In the genomic region with DNA sequence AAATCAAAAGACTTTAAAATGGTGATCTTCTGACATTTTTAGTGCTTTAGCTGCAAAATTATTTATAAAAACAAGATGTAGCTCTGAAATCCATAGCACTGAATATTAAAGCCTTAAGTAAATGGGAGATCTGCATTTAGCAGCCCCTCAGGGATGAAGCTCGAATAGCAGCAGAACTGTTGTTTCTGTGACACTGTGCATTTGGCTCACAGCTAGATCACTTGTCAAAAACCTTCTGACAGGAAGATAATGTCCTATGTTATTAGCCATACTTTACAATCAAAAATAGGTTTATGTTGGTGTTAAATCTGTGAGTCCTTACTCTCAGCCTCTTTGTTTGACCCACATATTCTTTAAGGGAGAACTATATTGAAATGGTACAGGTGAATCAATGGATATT, we compare ENCODE assay signal across 20 cellular contexts. TPM values are rescaled to one million over a fixed set of nuclear protein-coding genes. Genes with fewer than 3 reads are reported as not detected.
DNase-seq lines count a peak whose midpoint lies in the region; ATAC-seq and TF ChIP-seq lines count a peak whose summit lies in the region.
"Had no signal": no experiment of that assay in that cellular context is flagged by ENCODE, and none has a peak within 500 bp of the region (broad histone marks: within the 10 kb centered on the region; RNA-seq: fewer than 3 reads in every experiment).

No MANE protein-coding gene starts in this region.

- no peaks in the 10 kb centered on the region for H3K79me1 ChIP-seq in neuronal stem cell (ENCODE audit: low read depth, low read length)

- no peak overlapping the region for H3K4ac ChIP-seq in neuronal stem cell (ENCODE audit: low read length)

- no peak overlapping the region for H3K18ac ChIP-seq in neuronal stem cell (ENCODE audit: low read length)

- ATAC-seq in SK-N-SH treated with all-trans-retinoic acid at 6 μM for 48 hours: no peak

- H3F3A ChIP-seq in SK-N-SH (replicated peaks; ENCODE audit: insufficient read depth) (peaks cover 27% of the 10 kb centered on the region), neural cell (ENCODE audit: insufficient read depth, low read length, poor library complexity, severe bottlenecking) (no peaks in the 10 kb centered on the region)

- H2AFZ ChIP-seq in SK-N-SH (ENCODE audit: low read depth) (0 out of 2 replicates have a peak overlapping the region, but pooled peaks have one; percentile 55), neural cell (ENCODE audit: low read depth, low read length) (no peak overlapping the region), neuronal stem cell (ENCODE audit: low read length) (no peak overlapping the region)

- H3K36me3 ChIP-seq in SK-N-SH (replicated peaks in 1 of 2; ENCODE audit: control insufficient read depth in 1 of 2, insufficient read depth in 2 of 2, low read length in 1 of 2): no peaks in the 10 kb centered on the region
- H3K36me3 ChIP-seq in neural cell (ENCODE audit: insufficient read depth, low read length): no peaks in the 10 kb centered on the region
- no peaks in the 10 kb centered on the region for H3K36me3 ChIP-seq in neuronal stem cell (replicated peaks in 1 of 2; ENCODE audit: control insufficient read depth in 2 of 2, insufficient read depth in 2 of 2, low read length in 2 of 2)
- H3K36me3 ChIP-seq: BE2C, BLaER1 had no signal

- 83% methylated on average over 1 of the region's 1 CpG for WGBS in SK-N-SH (ENCODE audit: low lambda C conversion rate)
- no CpG with 5 or more reads among the region's 1 CpG for WGBS in neuronal stem cell (ENCODE audit: extremely low coverage in 2 of 2, insufficient read length in 2 of 2, insufficient replicate concordance in 1 of 2), 2 donors

- H2BK5ac ChIP-seq in neuronal stem cell (ENCODE audit: low read length): no peak overlapping the region

- TF ChIP-seq RAD21 in SK-N-SH (IDR thresholded peaks at IDR 0.05; ENCODE audit: low read length): no peak
- no peak for TF ChIP-seq RAD21 in neural cell (conservative IDR thresholded peaks at IDR 0.05)

- H2BK12ac ChIP-seq in neuronal stem cell (ENCODE audit: low read length): no peak overlapping the region

- H4K20me1 ChIP-seq in SK-N-SH (ENCODE audit: insufficient read depth) (no peaks in the 10 kb centered on the region), neural cell (ENCODE audit: insufficient read depth) (no peaks in the 10 kb centered on the region)
- H4K20me1 ChIP-seq: BLaER1 had no signal

- H3K9ac ChIP-seq in SK-N-SH (no peak overlapping the region), neural cell (ENCODE audit: low read length) (peak overlapping the region; percentile 66), neuronal stem cell (ENCODE audit: low read depth, low read length, poor library complexity) (no peak overlapping the region)
- H3K9ac ChIP-seq: BLaER1 had no signal

- peaks cover 14% of the 10 kb centered on the region for H3K27me3 Mint-ChIP-seq in brain
- H3K27me3 Mint-ChIP-seq: CD8-positive, alpha-beta memory T cell had no signal

- no peak for DNase-seq in SK-N-SH
- DNase-seq in NCI-H2227 (lab: John Stamatoyannopoulos, UW; ENCODE audit: unreplicated experiment): peak; percentile 5
- no peak for DNase-seq in neuronal stem cell (ENCODE audit: low spot score)
- DNase-seq in DMS 273 treated with DMSO at 0.1 percent for 48 hours (lab: John Stamatoyannopoulos, UW): no peak
- DNase-seq in coronary artery (ENCODE audit: low spot score): no peak
- DNase-seq: 8988T; ACHN; BE2C; C1 segment of cervical spinal cord; CD4-positive, alpha-beta memory T cell; CD4-positive, CD25-positive, alpha-beta regulatory T cell; CD8-positive, alpha-beta memory T cell; COR-L47; DMS79 treated with DMSO at 0.1 percent for 48 hours; GF-D8 had no signal

- no peak overlapping the region for H3K4me3 Mint-ChIP-seq in brain
- H3K4me3 Mint-ChIP-seq: CD14-positive monocyte; CD4-positive, alpha-beta memory T cell; CD4-positive, CD25-positive, alpha-beta regulatory T cell; CD8-positive, alpha-beta memory T cell had no signal

- no peak overlapping the region for H2AK5ac ChIP-seq in neuronal stem cell (ENCODE audit: low read depth, low read length)

- H3K9me2 ChIP-seq in SK-N-SH: no peaks in the 10 kb centered on the region
- no peaks in the 10 kb centered on the region for H3K9me2 ChIP-seq in neural cell (ENCODE audit: insufficient read depth, low read length)

- no peak overlapping the region for H3K27ac ChIP-seq in SK-N-SH (ENCODE audit: low read depth in 2 of 2, low read length in 1 of 2)
- peak overlapping the region; percentile 94 for H3K27ac ChIP-seq in neural cell (ENCODE audit: low read length)
- H3K27ac ChIP-seq in neuronal stem cell (replicated peaks; ENCODE audit: low read length): no peak overlapping the region
- no peak overlapping the region for H3K27ac ChIP-seq in coronary artery
- H3K27ac ChIP-seq: BLaER1 had no signal

- no peak overlapping the region for H3K23ac ChIP-seq in neuronal stem cell (ENCODE audit: low read depth, low read length, poor library complexity)

- H3K79me2 ChIP-seq in SK-N-SH (ENCODE audit: insufficient read depth) (no peaks in the 10 kb centered on the region), neural cell (replicated peaks; ENCODE audit: insufficient read depth, low read length) (no peaks in the 10 kb centered on the region)

- peak overlapping the region in 3 of 5 experiments; percentile 15 to 70 (median 31) for H3K27ac Mint-ChIP-seq in brain
- H3K27ac Mint-ChIP-seq: CD14-positive monocyte; CD4-positive, alpha-beta memory T cell; CD4-positive, CD25-positive, alpha-beta regulatory T cell; CD8-positive, alpha-beta memory T cell had no signal

- H3K4me3 ChIP-seq in SK-N-SH (ENCODE audit: low read depth in 2 of 2, low read length in 1 of 2) (no peak overlapping the region), neural cell (ENCODE audit: low read length) (peak overlapping the region; percentile 45), neuronal stem cell (ENCODE audit: low read length in 2 of 2) (no peak overlapping the region), coronary artery (no peak overlapping the region)
- H3K4me3 ChIP-seq: BLaER1 had no signal

- H3K9me3 Mint-ChIP-seq in brain: no peaks in the 10 kb centered on the region
- H3K9me3 Mint-ChIP-seq: CD4-positive, alpha-beta memory T cell; CD4-positive, CD25-positive, alpha-beta regulatory T cell; CD8-positive, alpha-beta memory T cell had no signal

- no peak overlapping the region for H2BK120ac ChIP-seq in neuronal stem cell (ENCODE audit: low read depth, low read length)

- H3K14ac ChIP-seq in neuronal stem cell (ENCODE audit: low read length): no peak overlapping the region

- TF ChIP-seq EP300 in SK-N-SH (IDR thresholded peaks at IDR 0.05; ENCODE audit: borderline replicate concordance in 1 of 2, low read depth in 1 of 2, low read length in 1 of 2) (no peak), neural cell (conservative IDR thresholded peaks at IDR 0.05; ENCODE audit: poor library complexity, severe bottlenecking) (peak; percentile 78)

- peaks cover 20% of the 10 kb centered on the region for H3K4me1 Mint-ChIP-seq in brain

- POLR2A ChIA-PET in SK-N-SH (lab: Yijun Ruan, JAX): no interaction called here

- no peak overlapping the region for H2BK15ac ChIP-seq in neuronal stem cell (ENCODE audit: low read length)

- H3K4me1 ChIP-seq in SK-N-SH (ENCODE audit: control insufficient read depth in 1 of 2, insufficient read depth in 2 of 2, low read depth in 1 of 2, low read length in 1 of 2) (peaks cover 0 to 5% of the 10 kb centered on the region in 2 experiments; a peak in 2 of 4 replicates), neuronal stem cell (ENCODE audit: control insufficient read depth in 2 of 2, insufficient read depth in 1 of 2, low read depth in 1 of 2, low read length in 2 of 2) (peaks cover 0 to 1% of the 10 kb centered on the region in 2 donors)
- H3K4me1 ChIP-seq: BE2C, BLaER1 had no signal

- CTCF ChIA-PET in SK-N-SH (lab: Yijun Ruan, JAX): interaction anchor here (1.3 to 3.2 kb wide), 2 partner anchors 11 to 122 kb away, joined by 5 to 16 read pairs; no protein-coding TSS in a partner anchor

- no peak overlapping the region for H4K91ac ChIP-seq in neuronal stem cell (ENCODE audit: low read depth, low read length, poor library complexity)

- TF ChIP-seq CTCF in SK-N-SH (IDR thresholded peaks at IDR 0.05) (no peak), brain (conservative IDR thresholded peaks at IDR 0.05) (no peak), neural cell (IDR thresholded peaks at IDR 0.05; ENCODE audit: poor library complexity, severe bottlenecking) (no peak), coronary artery (IDR thresholded peaks at IDR 0.05) (no peak)

- H4K8ac ChIP-seq in neuronal stem cell (ENCODE audit: low read depth, low read length): no peak overlapping the region

- no peak overlapping the region for H3K4me2 ChIP-seq in SK-N-SH
- H3K4me2 ChIP-seq in neural cell (ENCODE audit: low read length): peak overlapping the region; percentile 16
- no peak overlapping the region for H3K4me2 ChIP-seq in neuronal stem cell (ENCODE audit: insufficient read depth, low read length, poor library complexity, severe bottlenecking)
- H3K4me2 ChIP-seq: BLaER1 had no signal

- no peaks in the 10 kb centered on the region for H3K36me3 Mint-ChIP-seq in brain
- H3K36me3 Mint-ChIP-seq: CD14-positive monocyte; CD4-positive, alpha-beta memory T cell; CD4-positive, CD25-positive, alpha-beta regulatory T cell; CD8-positive, alpha-beta memory T cell had no signal

- H3K9me3 ChIP-seq in SK-N-SH: no peaks in the 10 kb centered on the region
- H3K9me3 ChIP-seq in neural cell (ENCODE audit: low read length): no peaks in the 10 kb centered on the region
- H3K9me3 ChIP-seq in neuronal stem cell (replicated peaks in 1 of 2; ENCODE audit: control insufficient read depth in 2 of 2, insufficient read depth in 1 of 2, low read depth in 1 of 2, low read length in 2 of 2): no peaks in the 10 kb centered on the region
- H3K9me3 ChIP-seq: BE2C, BLaER1 had no signal

- no peaks in the 10 kb centered on the region for H3K27me3 ChIP-seq in SK-N-SH (ENCODE audit: insufficient read depth)
- H3K27me3 ChIP-seq in neural cell (ENCODE audit: insufficient read depth, low read depth, low read length): no peaks in the 10 kb centered on the region
- peaks cover 0 to 6% (median 0%) of the 10 kb centered on the region in 3 experiments for H3K27me3 ChIP-seq in neuronal stem cell (ENCODE audit: control insufficient read depth in 3 of 3, insufficient read depth in 3 of 3, low read depth in 1 of 3, low read length in 3 of 3)
- H3K27me3 ChIP-seq: BE2C, BLaER1 had no signal

RNA-seq across cellular contexts. Expression of gene PYURF, which starts 14.1 kb away (rescaled TPM):
- polyA plus RNA-seq in SK-N-SH (2012; rRNA removed) (52.0 and 63.2 TPM in 2 replicates), brain (ENCODE audit: insufficient read depth, low read depth, low replicate concordance) (40.8 TPM), neural cell (251 and 287 TPM in 2 replicates)
- 76.5 and 104 TPM in 2 replicates for polyA plus RNA-seq in SK-N-SH (2012; cell fraction: cytosol; rRNA removed)
- polyA plus RNA-seq in SK-N-SH (2012; cell fraction: nucleus; rRNA removed): 20.4 and 21.6 TPM in 2 replicates
- polyA minus RNA-seq in neural cell: 74.2 and 81.1 TPM in 2 replicates
- 81.0 TPM for polyA plus RNA-seq in neuronal stem cell (2013, experiment 1 of 2)
- polyA plus RNA-seq in neuronal stem cell (2013, experiment 2 of 2): 82.5 TPM

RNA-seq across cellular contexts. Expression of gene HERC3, which starts 54.6 kb away (rescaled TPM):
- polyA plus RNA-seq in SK-N-SH (2012; rRNA removed): 4.6 and 7.2 TPM in 2 replicates
- polyA plus RNA-seq in SK-N-SH (2012; cell fraction: cytosol; rRNA removed): 5.1 and 5.8 TPM in 2 replicates
- 4.8 and 6.5 TPM in 2 replicates for polyA plus RNA-seq in SK-N-SH (2012; cell fraction: nucleus; rRNA removed)
- polyA plus RNA-seq in brain (ENCODE audit: insufficient read depth, low read depth, low replicate concordance): 9.4 TPM
- 49.2 and 50.9 TPM in 2 replicates for polyA plus RNA-seq in neural cell
- polyA minus RNA-seq in neural cell: 203 and 216 TPM in 2 replicates
- 2.1 TPM for polyA plus RNA-seq in neuronal stem cell (2013, experiment 1 of 2)
- polyA plus RNA-seq in neuronal stem cell (2013, experiment 2 of 2): 2.0 TPM
